1 cellular context compared by ENCODE assay signal in the genomic region with DNA sequence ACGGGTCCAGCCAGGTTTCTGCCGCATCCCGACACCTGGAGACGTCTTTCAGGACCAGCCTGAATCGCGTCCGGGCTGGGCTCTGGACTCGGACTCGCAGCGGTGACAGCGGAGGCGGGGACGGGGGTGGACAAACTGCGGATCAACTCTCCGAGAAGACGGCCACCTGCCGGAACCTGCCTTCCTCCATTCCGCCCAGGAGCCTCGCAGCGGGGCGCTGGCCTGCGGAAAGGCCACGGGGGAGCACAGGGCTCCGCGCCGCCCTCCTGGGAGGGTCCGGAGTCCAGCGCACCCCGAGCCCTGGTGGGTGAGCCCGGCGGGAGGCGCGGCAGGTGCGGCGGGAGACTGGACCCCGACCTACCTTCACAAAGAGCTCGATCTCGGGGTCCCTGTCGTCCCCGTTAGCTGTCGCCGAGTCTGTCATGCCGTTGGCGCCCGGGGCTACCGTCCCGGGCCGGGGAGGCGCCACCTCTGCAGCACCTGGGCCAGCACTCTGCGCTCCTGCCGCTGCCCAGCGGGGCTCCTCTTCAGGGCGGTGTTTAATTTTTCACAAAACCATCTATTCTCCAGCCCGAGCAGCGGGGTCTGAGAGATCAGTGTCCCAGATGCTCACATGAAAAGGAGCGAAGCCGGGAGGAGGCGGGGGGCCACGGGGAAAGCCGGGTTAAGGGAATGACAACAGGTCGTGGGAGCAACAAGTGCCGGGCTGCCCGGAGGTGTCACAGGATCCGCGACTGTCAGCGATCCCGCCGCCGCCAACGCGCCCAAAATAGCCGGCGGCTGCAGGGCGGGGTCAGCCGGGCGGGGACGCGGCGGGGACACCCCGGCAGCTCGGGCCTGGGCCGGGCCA.
TF ChIP-seq lines count a peak whose summit lies in the region.

Gene CLIC5, minus strand, starts transcription at position 742 of the 850 bp plus-strand sequence. Its CDS starts 318 bp downstream, at position 424.

TF ChIP-seq in HepG2, 621 proteins besides CTCF, POLR2A, EP300 and RAD21 (continued from another document and continues in another):
- TF ChIP-seq, protein P1, sequence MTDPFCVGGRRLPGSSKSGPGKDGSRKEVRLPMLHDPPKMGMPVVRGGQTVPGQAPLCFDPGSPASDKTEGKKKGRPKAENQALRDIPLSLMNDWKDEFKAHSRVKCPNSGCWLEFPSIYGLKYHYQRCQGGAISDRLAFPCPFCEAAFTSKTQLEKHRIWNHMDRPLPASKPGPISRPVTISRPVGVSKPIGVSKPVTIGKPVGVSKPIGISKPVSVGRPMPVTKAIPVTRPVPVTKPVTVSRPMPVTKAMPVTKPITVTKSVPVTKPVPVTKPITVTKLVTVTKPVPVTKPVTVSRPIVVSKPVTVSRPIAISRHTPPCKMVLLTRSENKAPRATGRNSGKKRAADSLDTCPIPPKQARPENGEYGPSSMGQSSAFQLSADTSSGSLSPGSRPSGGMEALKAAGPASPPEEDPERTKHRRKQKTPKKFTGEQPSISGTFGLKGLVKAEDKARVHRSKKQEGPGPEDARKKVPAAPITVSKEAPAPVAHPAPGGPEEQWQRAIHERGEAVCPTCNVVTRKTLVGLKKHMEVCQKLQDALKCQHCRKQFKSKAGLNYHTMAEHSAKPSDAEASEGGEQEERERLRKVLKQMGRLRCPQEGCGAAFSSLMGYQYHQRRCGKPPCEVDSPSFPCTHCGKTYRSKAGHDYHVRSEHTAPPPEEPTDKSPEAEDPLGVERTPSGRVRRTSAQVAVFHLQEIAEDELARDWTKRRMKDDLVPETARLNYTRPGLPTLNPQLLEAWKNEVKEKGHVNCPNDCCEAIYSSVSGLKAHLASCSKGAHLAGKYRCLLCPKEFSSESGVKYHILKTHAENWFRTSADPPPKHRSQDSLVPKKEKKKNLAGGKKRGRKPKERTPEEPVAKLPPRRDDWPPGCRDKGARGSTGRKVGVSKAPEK (CRISPR knock-in tag; IDR thresholded peaks at IDR 0.05; ENCODE audit: borderline replicate concordance): 0 out of 2 replicates have a peak, but pooled peaks have one; percentile 45
- no peak for TF ChIP-seq TCF7L2 (IDR thresholded peaks at IDR 0.05; ENCODE audit: low read depth, low read length)
- TF ChIP-seq GABPB1 (CRISPR knock-in tag; IDR thresholded peaks at IDR 0.05): peak; percentile 46; the same call in 1 of the 2 replicates
- TF ChIP-seq, protein P2, sequence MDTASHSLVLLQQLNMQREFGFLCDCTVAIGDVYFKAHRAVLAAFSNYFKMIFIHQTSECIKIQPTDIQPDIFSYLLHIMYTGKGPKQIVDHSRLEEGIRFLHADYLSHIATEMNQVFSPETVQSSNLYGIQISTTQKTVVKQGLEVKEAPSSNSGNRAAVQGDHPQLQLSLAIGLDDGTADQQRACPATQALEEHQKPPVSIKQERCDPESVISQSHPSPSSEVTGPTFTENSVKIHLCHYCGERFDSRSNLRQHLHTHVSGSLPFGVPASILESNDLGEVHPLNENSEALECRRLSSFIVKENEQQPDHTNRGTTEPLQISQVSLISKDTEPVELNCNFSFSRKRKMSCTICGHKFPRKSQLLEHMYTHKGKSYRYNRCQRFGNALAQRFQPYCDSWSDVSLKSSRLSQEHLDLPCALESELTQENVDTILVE (CRISPR knock-in tag; IDR thresholded peaks at IDR 0.05): no peak
- peak; percentile 24 for TF ChIP-seq AGO1 (IDR thresholded peaks at IDR 0.05; ENCODE audit: low read depth, low read length, poor library complexity, severe bottlenecking)
- TF ChIP-seq, protein P3, sequence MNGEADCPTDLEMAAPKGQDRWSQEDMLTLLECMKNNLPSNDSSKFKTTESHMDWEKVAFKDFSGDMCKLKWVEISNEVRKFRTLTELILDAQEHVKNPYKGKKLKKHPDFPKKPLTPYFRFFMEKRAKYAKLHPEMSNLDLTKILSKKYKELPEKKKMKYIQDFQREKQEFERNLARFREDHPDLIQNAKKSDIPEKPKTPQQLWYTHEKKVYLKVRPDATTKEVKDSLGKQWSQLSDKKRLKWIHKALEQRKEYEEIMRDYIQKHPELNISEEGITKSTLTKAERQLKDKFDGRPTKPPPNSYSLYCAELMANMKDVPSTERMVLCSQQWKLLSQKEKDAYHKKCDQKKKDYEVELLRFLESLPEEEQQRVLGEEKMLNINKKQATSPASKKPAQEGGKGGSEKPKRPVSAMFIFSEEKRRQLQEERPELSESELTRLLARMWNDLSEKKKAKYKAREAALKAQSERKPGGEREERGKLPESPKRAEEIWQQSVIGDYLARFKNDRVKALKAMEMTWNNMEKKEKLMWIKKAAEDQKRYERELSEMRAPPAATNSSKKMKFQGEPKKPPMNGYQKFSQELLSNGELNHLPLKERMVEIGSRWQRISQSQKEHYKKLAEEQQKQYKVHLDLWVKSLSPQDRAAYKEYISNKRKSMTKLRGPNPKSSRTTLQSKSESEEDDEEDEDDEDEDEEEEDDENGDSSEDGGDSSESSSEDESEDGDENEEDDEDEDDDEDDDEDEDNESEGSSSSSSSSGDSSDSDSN (CRISPR knock-in tag; IDR thresholded peaks at IDR 0.05): peak; percentile 81
- peak; percentile 71; the same call in 1 of the 2 replicates for TF ChIP-seq ZNF563 (CRISPR knock-in tag; IDR thresholded peaks at IDR 0.05)
- TF ChIP-seq ZNF556 (CRISPR knock-in tag; IDR thresholded peaks at IDR 0.05; ENCODE audit: borderline replicate concordance): 0 out of 2 replicates have a peak, but pooled peaks have one; percentile 45
- TF ChIP-seq ZFP36L2 (CRISPR knock-in tag; IDR thresholded peaks at IDR 0.05): no peak
- no peak for TF ChIP-seq ZSCAN5A (CRISPR knock-in tag; IDR thresholded peaks at IDR 0.05; ENCODE audit: borderline replicate concordance)
- no peak for TF ChIP-seq REPIN1 (CRISPR knock-in tag; IDR thresholded peaks at IDR 0.05; ENCODE audit: borderline replicate concordance, low read depth)
- TF ChIP-seq ZNF576 (CRISPR knock-in tag; IDR thresholded peaks at IDR 0.05): 0 out of 2 replicates have a peak, but pooled peaks have one; percentile 27
- TF ChIP-seq NFRKB (IDR thresholded peaks at IDR 0.05): no peak
- no peak for TF ChIP-seq ZNF225 (CRISPR knock-in tag; IDR thresholded peaks at IDR 0.05)
- TF ChIP-seq ZNF788 (CRISPR knock-in tag; IDR thresholded peaks at IDR 0.05; ENCODE audit: borderline replicate concordance): 0 out of 2 replicates have a peak, but pooled peaks have one; percentile 13
- no peak for TF ChIP-seq ZNF792 (CRISPR knock-in tag; IDR thresholded peaks at IDR 0.05)
- no peak for TF ChIP-seq ZBTB1 (CRISPR knock-in tag; IDR thresholded peaks at IDR 0.05; ENCODE audit: borderline replicate concordance)
- TF ChIP-seq, protein P4, sequence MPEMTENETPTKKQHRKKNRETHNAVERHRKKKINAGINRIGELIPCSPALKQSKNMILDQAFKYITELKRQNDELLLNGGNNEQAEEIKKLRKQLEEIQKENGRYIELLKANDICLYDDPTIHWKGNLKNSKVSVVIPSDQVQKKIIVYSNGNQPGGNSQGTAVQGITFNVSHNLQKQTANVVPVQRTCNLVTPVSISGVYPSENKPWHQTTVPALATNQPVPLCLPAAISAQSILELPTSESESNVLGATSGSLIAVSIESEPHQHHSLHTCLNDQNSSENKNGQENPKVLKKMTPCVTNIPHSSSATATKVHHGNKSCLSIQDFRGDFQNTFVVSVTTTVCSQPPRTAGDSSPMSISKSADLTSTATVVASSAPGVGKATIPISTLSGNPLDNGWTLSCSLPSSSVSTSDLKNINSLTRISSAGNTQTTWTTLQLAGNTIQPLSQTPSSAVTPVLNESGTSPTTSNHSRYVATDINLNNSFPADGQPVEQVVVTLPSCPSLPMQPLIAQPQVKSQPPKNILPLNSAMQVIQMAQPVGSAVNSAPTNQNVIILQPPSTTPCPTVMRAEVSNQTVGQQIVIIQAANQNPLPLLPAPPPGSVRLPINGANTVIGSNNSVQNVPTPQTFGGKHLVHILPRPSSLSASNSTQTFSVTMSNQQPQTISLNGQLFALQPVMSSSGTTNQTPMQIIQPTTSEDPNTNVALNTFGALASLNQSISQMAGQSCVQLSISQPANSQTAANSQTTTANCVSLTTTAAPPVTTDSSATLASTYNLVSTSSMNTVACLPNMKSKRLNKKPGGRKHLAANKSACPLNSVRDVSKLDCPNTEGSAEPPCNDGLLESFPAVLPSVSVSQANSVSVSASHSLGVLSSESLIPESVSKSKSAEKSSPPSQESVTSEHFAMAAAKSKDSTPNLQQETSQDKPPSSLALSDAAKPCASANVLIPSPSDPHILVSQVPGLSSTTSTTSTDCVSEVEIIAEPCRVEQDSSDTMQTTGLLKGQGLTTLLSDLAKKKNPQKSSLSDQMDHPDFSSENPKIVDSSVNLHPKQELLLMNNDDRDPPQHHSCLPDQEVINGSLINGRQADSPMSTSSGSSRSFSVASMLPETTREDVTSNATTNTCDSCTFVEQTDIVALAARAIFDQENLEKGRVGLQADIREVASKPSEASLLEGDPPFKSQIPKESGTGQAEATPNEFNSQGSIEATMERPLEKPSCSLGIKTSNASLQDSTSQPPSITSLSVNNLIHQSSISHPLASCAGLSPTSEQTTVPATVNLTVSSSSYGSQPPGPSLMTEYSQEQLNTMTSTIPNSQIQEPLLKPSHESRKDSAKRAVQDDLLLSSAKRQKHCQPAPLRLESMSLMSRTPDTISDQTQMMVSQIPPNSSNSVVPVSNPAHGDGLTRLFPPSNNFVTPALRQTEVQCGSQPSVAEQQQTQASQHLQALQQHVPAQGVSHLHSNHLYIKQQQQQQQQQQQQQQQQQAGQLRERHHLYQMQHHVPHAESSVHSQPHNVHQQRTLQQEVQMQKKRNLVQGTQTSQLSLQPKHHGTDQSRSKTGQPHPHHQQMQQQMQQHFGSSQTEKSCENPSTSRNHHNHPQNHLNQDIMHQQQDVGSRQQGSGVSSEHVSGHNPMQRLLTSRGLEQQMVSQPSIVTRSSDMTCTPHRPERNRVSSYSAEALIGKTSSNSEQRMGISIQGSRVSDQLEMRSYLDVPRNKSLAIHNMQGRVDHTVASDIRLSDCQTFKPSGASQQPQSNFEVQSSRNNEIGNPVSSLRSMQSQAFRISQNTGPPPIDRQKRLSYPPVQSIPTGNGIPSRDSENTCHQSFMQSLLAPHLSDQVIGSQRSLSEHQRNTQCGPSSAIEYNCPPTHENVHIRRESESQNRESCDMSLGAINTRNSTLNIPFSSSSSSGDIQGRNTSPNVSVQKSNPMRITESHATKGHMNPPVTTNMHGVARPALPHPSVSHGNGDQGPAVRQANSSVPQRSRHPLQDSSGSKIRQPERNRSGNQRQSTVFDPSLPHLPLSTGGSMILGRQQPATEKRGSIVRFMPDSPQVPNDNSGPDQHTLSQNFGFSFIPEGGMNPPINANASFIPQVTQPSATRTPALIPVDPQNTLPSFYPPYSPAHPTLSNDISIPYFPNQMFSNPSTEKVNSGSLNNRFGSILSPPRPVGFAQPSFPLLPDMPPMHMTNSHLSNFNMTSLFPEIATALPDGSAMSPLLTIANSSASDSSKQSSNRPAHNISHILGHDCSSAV (CRISPR knock-in tag; IDR thresholded peaks at IDR 0.05; ENCODE audit: borderline replicate concordance): no peak
- no peak for TF ChIP-seq CBX2 (IDR thresholded peaks at IDR 0.05; ENCODE audit: low read depth, low read length)
- TF ChIP-seq CBX2 (CRISPR knock-in tag; IDR thresholded peaks at IDR 0.05; ENCODE audit: low read depth): no peak
- TF ChIP-seq ZNF891 (CRISPR knock-in tag; IDR thresholded peaks at IDR 0.05): peak; percentile 22; the same call in 1 of the 2 replicates
- TF ChIP-seq ZNF800 (CRISPR knock-in tag; IDR thresholded peaks at IDR 0.05): 0 out of 2 replicates have a peak, but pooled peaks have one; percentile 49
- TF ChIP-seq HNF4A (CRISPR knock-in tag; IDR thresholded peaks at IDR 0.05): peak; percentile 50
- no peak for TF ChIP-seq ZNF570 (CRISPR knock-in tag; IDR thresholded peaks at IDR 0.05; ENCODE audit: borderline replicate concordance)
- no peak for TF ChIP-seq ZNF761 (CRISPR knock-in tag; conservative IDR thresholded peaks at IDR 0.05)
- peak; percentile 27; the same call in 1 of the 2 replicates for TF ChIP-seq SALL1 (CRISPR knock-in tag; IDR thresholded peaks at IDR 0.05)
- TF ChIP-seq, protein P5, sequence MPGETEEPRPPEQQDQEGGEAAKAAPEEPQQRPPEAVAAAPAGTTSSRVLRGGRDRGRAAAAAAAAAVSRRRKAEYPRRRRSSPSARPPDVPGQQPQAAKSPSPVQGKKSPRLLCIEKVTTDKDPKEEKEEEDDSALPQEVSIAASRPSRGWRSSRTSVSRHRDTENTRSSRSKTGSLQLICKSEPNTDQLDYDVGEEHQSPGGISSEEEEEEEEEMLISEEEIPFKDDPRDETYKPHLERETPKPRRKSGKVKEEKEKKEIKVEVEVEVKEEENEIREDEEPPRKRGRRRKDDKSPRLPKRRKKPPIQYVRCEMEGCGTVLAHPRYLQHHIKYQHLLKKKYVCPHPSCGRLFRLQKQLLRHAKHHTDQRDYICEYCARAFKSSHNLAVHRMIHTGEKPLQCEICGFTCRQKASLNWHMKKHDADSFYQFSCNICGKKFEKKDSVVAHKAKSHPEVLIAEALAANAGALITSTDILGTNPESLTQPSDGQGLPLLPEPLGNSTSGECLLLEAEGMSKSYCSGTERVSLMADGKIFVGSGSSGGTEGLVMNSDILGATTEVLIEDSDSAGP (CRISPR knock-in tag; IDR thresholded peaks at IDR 0.05; ENCODE audit: borderline replicate concordance): peak; percentile 19; the same call in 1 of the 2 replicates
- no peak for TF ChIP-seq RELA (CRISPR knock-in tag; IDR thresholded peaks at IDR 0.05)
- peak; percentile 93 for TF ChIP-seq MTF2 (CRISPR knock-in tag; IDR thresholded peaks at IDR 0.05; ENCODE audit: borderline replicate concordance)
- no peak for TF ChIP-seq ZBTB7A (CRISPR knock-in tag; IDR thresholded peaks at IDR 0.05)
- peak; percentile 60 for TF ChIP-seq HNRNPLL (IDR thresholded peaks at IDR 0.05; ENCODE audit: low read depth, low read length, poor library complexity, severe bottlenecking)
- TF ChIP-seq GATAD1 (CRISPR knock-in tag; IDR thresholded peaks at IDR 0.05): no peak
- no peak for TF ChIP-seq ZNF138 (CRISPR knock-in tag; IDR thresholded peaks at IDR 0.05; ENCODE audit: low read depth)
